8 cellular contexts compared by ENCODE assay signal in the genomic region with DNA sequence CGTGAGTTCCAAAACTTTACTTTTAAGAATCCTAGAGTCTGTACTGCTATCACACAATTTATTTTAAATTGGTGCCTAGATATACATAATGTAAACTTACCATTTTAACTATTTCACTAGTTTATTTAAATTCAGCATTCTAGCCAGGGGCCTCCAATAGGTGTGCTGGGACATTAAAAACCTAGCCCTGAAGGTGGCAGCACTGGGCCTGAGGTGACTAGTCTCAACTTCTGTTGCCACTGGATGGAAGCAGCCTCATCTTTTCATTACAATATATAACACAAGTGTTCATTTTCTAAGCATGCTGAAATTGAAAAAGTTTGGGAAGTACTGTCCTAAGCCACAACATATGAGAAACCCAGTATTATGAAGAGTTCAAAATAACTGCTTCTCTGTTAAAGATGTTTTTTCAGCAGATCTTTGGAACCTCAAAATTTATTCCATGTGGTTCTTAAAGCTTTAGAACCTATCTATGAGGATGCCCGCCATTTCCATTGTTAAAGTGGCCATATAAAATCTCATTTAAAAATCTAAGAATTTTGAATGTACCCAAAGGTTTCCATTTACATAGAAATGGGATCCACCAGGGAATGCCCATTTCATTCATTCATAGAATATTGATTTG. TPM values are rescaled to one million over a fixed set of nuclear protein-coding genes. Genes with fewer than 3 reads are reported as not detected.
A peak's percentile ranks its signal among the peaks of the same experiment; 100 is the strongest.
DNase-seq lines count a peak whose midpoint lies in the region; ATAC-seq, FAIRE-seq and TF ChIP-seq lines count a peak whose summit lies in the region.

No MANE protein-coding gene starts in this region.

- no peak overlapping the region for H2AK5ac ChIP-seq in H1 (ENCODE audit: low read depth, low read length)

- CTCF ChIA-PET in activated CD8-positive, alpha-beta T cell treated with anti-CD3 and anti-CD28 coated beads, Interleukin-2, amount 10 ng/mL, durations not matched to agents 7 days and 5 days (lab: Charles Lee) = interaction anchor here (0.6 to 4.6 kb wide), 14 partner anchors 7 to 482 kb away, joined by 3 to 63 read pairs (median 6); no protein-coding TSS in a partner anchor
- CTCF ChIA-PET in H1 (lab: Charles Lee; ENCODE audit: partially characterized antibody) = interaction anchor here (0.6 to 3.6 kb wide), 25 partner anchors 10 to 489 kb away, joined by 3 to 29 read pairs (median 5); no protein-coding TSS in a partner anchor

- no peak overlapping the region for H3K27ac Mint-ChIP-seq in activated CD8-positive, alpha-beta T cell treated with anti-CD3 and anti-CD28 coated beads, Interleukin-2, amount 10 ng/mL, durations not matched to agents 7 days and 5 days

- H3K79me1 ChIP-seq in H1 (ENCODE audit: low read depth, low read length) = no peaks in the 10 kb centered on the region; the same call in 1 of the 2 replicates

- no peak for TF ChIP-seq POLR2A in H1 (IDR thresholded peaks at IDR 0.05; ENCODE audit: control extremely low read depth in 1 of 2, low read depth in 2 of 2, low read length in 2 of 2)

- in situ Hi-C loops in GM13976 (cut with MboI; ENCODE audit: low sequenced_read_pairs, unreplicated experiment) = no loop called here

- peak; percentile 44 to 68 for TF ChIP-seq RAD21 in H1 (IDR thresholded peaks at IDR 0.05 in 1 of 2, conservative IDR thresholded peaks at IDR 0.05 in 1 of 2; ENCODE audit: low read depth in 2 of 2, low read length in 2 of 2)

- H2BK120ac ChIP-seq in H1 (replicated peaks; ENCODE audit: low read depth, low read length) = no peak overlapping the region

- ATAC-seq in HG03442 (IDR thresholded peaks at IDR 0.05; ENCODE audit: unreplicated experiment) (peak; percentile 32), mucosa of descending colon (peak; percentile 56)
- peak; percentile 35 for ATAC-seq in activated CD8-positive, alpha-beta T cell treated with anti-CD3 and anti-CD28 coated beads, Interleukin-2, amount 10 ng/mL, durations not matched to agents 7 days and 5 days

- no peak overlapping the region for H2BK15ac ChIP-seq in H1 (ENCODE audit: low read length)

- DNase-seq in GM13976 (ENCODE audit: low spot score) (peak; percentile 47), NCI-H526 treated with DMSO at 0.1 percent for 48 hours (lab: John Stamatoyannopoulos, UW) (peak; percentile 23), H1 (ENCODE audit: low read depth in 1 of 2, low spot score in 2 of 2) (peak in 1 of 2 experiments; percentile 90), mucosa of descending colon (peak in 2 of 3 donors; percentile 72 to 96)
- DNase-seq in activated CD8-positive, alpha-beta T cell treated with anti-CD3 and anti-CD28 coated beads, Interleukin-2, amount 10 ng/mL, durations not matched to agents 7 days and 5 days = peak; percentile 91
- DNase-seq in stimulated activated CD8-positive, alpha-beta memory T cell treated with anti-CD3 and anti-CD28 coated beads, Interleukin-4, amount 100 ng/mL, for 48 hours = peak; percentile 87

- H3K4ac ChIP-seq in H1 (replicated peaks; ENCODE audit: insufficient read length, low read depth, low read length) = no peak overlapping the region

- H4K8ac ChIP-seq in H1 (ENCODE audit: extremely low read depth, insufficient read depth, low read length) = no peak overlapping the region

- no peak overlapping the region for H3K4me3 Mint-ChIP-seq in activated CD8-positive, alpha-beta T cell treated with anti-CD3 and anti-CD28 coated beads, Interleukin-2, amount 10 ng/mL, durations not matched to agents 7 days and 5 days

- H4K5ac ChIP-seq in H1 (ENCODE audit: insufficient read length, low read depth, low read length) = no peak overlapping the region

- POLR2A ChIA-PET in activated CD8-positive, alpha-beta T cell treated with anti-CD3 and anti-CD28 coated beads, Interleukin-2, amount 10 ng/mL, durations not matched to agents 7 days and 5 days (lab: Charles Lee) = no interaction called here
- POLR2A ChIA-PET in H1 (lab: Charles Lee; ENCODE audit: partially characterized antibody) = interaction anchor here (0.7 to 1.0 kb wide), 2 partner anchors 16 to 75 kb away, joined by 3 read pairs; no protein-coding TSS in a partner anchor

- no peak overlapping the region for H3K14ac ChIP-seq in H1 (ENCODE audit: insufficient read length)

- no peaks in the 10 kb centered on the region for H3K9me3 Mint-ChIP-seq in activated CD8-positive, alpha-beta T cell treated with anti-CD3 and anti-CD28 coated beads, Interleukin-2, amount 10 ng/mL, durations not matched to agents 7 days and 5 days (ENCODE audit: insufficient read depth)

- no peak overlapping the region for H4K91ac ChIP-seq in H1 (replicated peaks; ENCODE audit: insufficient read length, low read length)

- peaks cover 3% of the 10 kb centered on the region for H3K27me3 Mint-ChIP-seq in activated CD8-positive, alpha-beta T cell treated with anti-CD3 and anti-CD28 coated beads, Interleukin-2, amount 10 ng/mL, durations not matched to agents 7 days and 5 days (ENCODE audit: low read depth)

- H3K36me3 ChIP-seq in H1 (ENCODE audit: control insufficient read depth in 2 of 4, insufficient read depth in 4 of 4, low read length in 3 of 4) (no peaks in the 10 kb centered on the region), mucosa of descending colon (ENCODE audit: low read depth) (no peaks in the 10 kb centered on the region)

- no peak overlapping the region for H3K9ac ChIP-seq in H1 (replicated peaks in 1 of 4; ENCODE audit: extremely low read depth in 1 of 4, low read depth in 3 of 4, low read length in 3 of 4)

- H3K4me2 ChIP-seq in H1 (ENCODE audit: insufficient read depth in 1 of 2, low read depth in 2 of 2, low read length in 2 of 2) = no peak overlapping the region

- no peak overlapping the region for H2BK5ac ChIP-seq in H1 (ENCODE audit: low read depth, low read length)

- no peak overlapping the region for H3K23ac ChIP-seq in H1 (ENCODE audit: insufficient read length)

- H3K18ac ChIP-seq in H1 (ENCODE audit: extremely low read depth, low read length) = no peak overlapping the region

- no peaks in the 10 kb centered on the region for H4K20me1 ChIP-seq in H1 (replicated peaks in 1 of 2; ENCODE audit: control insufficient read depth in 1 of 2, insufficient read depth in 2 of 2, low read length in 2 of 2)

- no peak overlapping the region for H3K4me3 ChIP-seq in H1 (ENCODE audit: extremely low read depth in 1 of 4, insufficient read depth in 2 of 4, low read depth in 3 of 4, low read length in 4 of 4)
- no peak overlapping the region for H3K4me3 ChIP-seq in mucosa of descending colon

- intact Hi-C loops in mucosa of descending colon (cut with DNase I, micrococcal nuclease) = no loop called here

- H3K9me3 ChIP-seq in H1 (ENCODE audit: insufficient read depth in 2 of 2, low read depth in 1 of 2, low read length in 1 of 2) (no peaks in the 10 kb centered on the region), mucosa of descending colon (no peaks in the 10 kb centered on the region)

- WGBS in H1 (ENCODE audit: extremely low coverage in 1 of 2, insufficient coverage in 1 of 2, insufficient read length in 1 of 2, insufficient replicate concordance in 2 of 2, low coverage in 1 of 2, low lambda C conversion rate in 2 of 2, missing lambda C conversion rate in 1 of 2), 2 experiments = 57% methylated on average over 2 of the region's 2 CpGs; no CpG with 5 or more reads in 1 of the 2 experiments

- peaks cover 0 to 14% of the 10 kb centered on the region in 2 experiments; a peak in 3 of 4 replicates for H3K79me2 ChIP-seq in H1 (ENCODE audit: control insufficient read depth in 1 of 2, insufficient read depth in 2 of 2, low read length in 2 of 2)

- no peak overlapping the region for H2AFZ ChIP-seq in H1 (ENCODE audit: low read length)

- H3K27ac ChIP-seq in 22Rv1 = no peak overlapping the region
- H3K27ac ChIP-seq in H1 (ENCODE audit: low read depth, low read length) = no peak overlapping the region

- H2BK20ac ChIP-seq in H1 (ENCODE audit: low read length) = no peak overlapping the region

- peaks cover 22% of the 10 kb centered on the region for H3K4me1 Mint-ChIP-seq in activated CD8-positive, alpha-beta T cell treated with anti-CD3 and anti-CD28 coated beads, Interleukin-2, amount 10 ng/mL, durations not matched to agents 7 days and 5 days (ENCODE audit: low read depth)

- H3K36me3 Mint-ChIP-seq in activated CD8-positive, alpha-beta T cell treated with anti-CD3 and anti-CD28 coated beads, Interleukin-2, amount 10 ng/mL, durations not matched to agents 7 days and 5 days (ENCODE audit: low read depth) = peaks cover 9% of the 10 kb centered on the region

- H3K27me3 ChIP-seq in H1 (replicated peaks in 1 of 4; ENCODE audit: control insufficient read depth in 3 of 4, extremely low read depth in 1 of 4, insufficient read depth in 3 of 4, low read length in 3 of 4) = no peaks in the 10 kb centered on the region

- H3K56ac ChIP-seq in H1 (replicated peaks; ENCODE audit: insufficient read length, low read depth, low read length) = no peak overlapping the region

- peaks cover 6% of the 10 kb centered on the region for H3K23me2 ChIP-seq in H1 (ENCODE audit: low read depth, low read length)

- peak; percentile 83 for FAIRE-seq in H1 (lab: Jason Lieb, UNC)

- no peak for TF ChIP-seq EP300 in H1 (IDR thresholded peaks at IDR 0.05; ENCODE audit: borderline replicate concordance in 1 of 2, low read depth in 2 of 2, low read length in 2 of 2)

- peak; percentile 94 for TF ChIP-seq CTCF in 22Rv1 (IDR thresholded peaks at IDR 0.05)
- TF ChIP-seq CTCF in GM13976 (IDR thresholded peaks at IDR 0.05; ENCODE audit: borderline replicate concordance, control extremely low read depth, extremely low read depth, insufficient read depth, missing control alignments) = peak; percentile 83
- peak; percentile 66 to 79 (median 76) for TF ChIP-seq CTCF in H1 (IDR thresholded peaks at IDR 0.05; ENCODE audit: control extremely low read depth in 1 of 3, insufficient read depth in 1 of 3, low read depth in 1 of 3, low read length in 3 of 3)
- peak; percentile 56 for TF ChIP-seq CTCF in mucosa of descending colon (IDR thresholded peaks at IDR 0.05)

- H3K4me1 ChIP-seq in H1 (replicated peaks in 1 of 4; ENCODE audit: control insufficient read depth in 3 of 4, insufficient read depth in 4 of 4, low read length in 3 of 4) (peaks cover 0 to 2% (median 0%) of the 10 kb centered on the region in 4 experiments; a peak in 1 of 7 replicates), mucosa of descending colon (ENCODE audit: low read depth) (no peaks in the 10 kb centered on the region)

- no peak overlapping the region for H2BK12ac ChIP-seq in H1 (ENCODE audit: low read depth, low read length)

RNA-seq across cellular contexts. Expression of a gene that starts 2.9 kb away (rescaled TPM):
- total RNA-seq in activated CD8-positive, alpha-beta T cell treated with anti-CD3 and anti-CD28 coated beads, Interleukin-2, amount 10 ng/mL, durations not matched to agents 7 days and 5 days = 10 to 100 TPM; 72.1 to 74.8 TPM
- total RNA-seq in H1 (2021; fragmentation: NEBNext Ultra II Directional; extraction: Animal tissue kit (Norgen Biotek cat#: 25700)) = 63.4 and 65.8 TPM in 2 replicates
- 8.9 and 16.1 TPM in 2 replicates for polyA plus RNA-seq in H1 (2011; rRNA removed)
- 21.6 TPM for polyA plus RNA-seq in H1 (2011; cell fraction: cytosol; rRNA removed)
- 21.1 TPM for polyA plus RNA-seq in H1 (2011; cell fraction: nucleus; rRNA removed)
- 24.2 to 46.1 TPM (median 29.8 TPM) in 4 replicates for polyA plus RNA-seq in H1 (2012, experiment 1 of 2)
- 5.3 TPM for polyA plus RNA-seq in H1 (2012, experiment 2 of 2)
- 81.8 TPM for polyA plus RNA-seq in H1 (2013, experiment 1 of 2)
- 75.0 TPM for polyA plus RNA-seq in H1 (2013, experiment 2 of 2)
- 38.9 and 68.0 TPM in 2 replicates for polyA minus RNA-seq in H1 (2011; rRNA and poly(A)+ RNA removed)
- polyA minus RNA-seq in H1 (2011; cell fraction: cytosol; rRNA and poly(A)+ RNA removed) = 21.9 TPM
- polyA minus RNA-seq in H1 (2011; cell fraction: nucleus; rRNA and poly(A)+ RNA removed) = 124 TPM
- 10 to 100 TPM; 18.5 to 21.4 (median 20.1) TPM for total RNA-seq in mucosa of descending colon
